Comparison of ENCODE assay signal across 9 cellular contexts in the genomic region with DNA sequence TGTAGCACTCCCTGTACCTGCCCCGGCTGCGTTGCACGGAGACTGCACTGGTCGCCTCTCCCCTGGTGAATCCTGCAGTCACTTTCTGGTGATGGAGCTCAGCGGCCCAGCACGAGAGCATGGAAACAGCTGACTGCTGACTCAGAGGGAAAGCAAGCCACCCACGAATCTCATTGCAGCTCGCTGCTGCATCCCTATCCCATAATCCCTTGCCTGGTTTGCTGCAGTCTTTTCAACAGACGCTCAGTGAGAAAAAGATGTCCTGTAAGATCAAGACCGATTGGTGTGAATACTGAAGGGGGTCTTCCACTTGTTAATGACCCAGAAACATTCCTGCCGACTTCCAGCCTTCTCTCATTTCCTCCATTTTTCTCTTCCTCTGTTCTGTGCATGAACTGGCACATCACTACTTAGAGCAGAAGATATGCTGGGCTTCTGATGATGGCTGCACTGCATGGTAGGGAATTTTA. TPM values are rescaled to one million over a fixed set of nuclear protein-coding genes. Genes with fewer than 3 reads are reported as not detected.
A peak's percentile ranks its signal among the peaks of the same experiment; 100 is the strongest.
DNase-seq lines count a peak whose midpoint lies in the region; ATAC-seq, FAIRE-seq and TF ChIP-seq lines count a peak whose summit lies in the region.
"Had no signal": no experiment of that assay in that cellular context is flagged by ENCODE, and none has a peak within 500 bp of the region (broad histone marks: within the 10 kb centered on the region; RNA-seq: fewer than 3 reads in every experiment).

No MANE protein-coding gene starts in this region.

- H3K4me3 ChIP-seq in astrocyte of the spinal cord (ENCODE audit: low read depth, low read length) (peak overlapping the region; percentile 38), kidney (ENCODE audit: low read length in 2 of 2) (no peak overlapping the region), stomach smooth muscle (ENCODE audit: low read length in 2 of 2) (peak overlapping the region; percentile 47 to 60)
- no peak overlapping the region for H3K4me3 ChIP-seq in effector memory CD4-positive, alpha-beta T cell (ENCODE audit: insufficient read depth, low read depth, low read length, poor library complexity, severe bottlenecking)

- intact Hi-C loops in kidney (cut with DNase I): no loop called here

- no peak for FAIRE-seq in kidney (lab: Jason Lieb, UNC)
- FAIRE-seq: colon had no signal

- in situ Hi-C loops in astrocyte of the spinal cord (cut with HindIII; ENCODE audit: low sequenced_read_pairs): no loop called here

- no peaks in the 10 kb centered on the region for H3K4me1 ChIP-seq in kidney (ENCODE audit: control insufficient read depth in 1 of 2, insufficient read depth in 1 of 2, low read depth in 1 of 2, low read length in 2 of 2)
- peaks cover 9% of the 10 kb centered on the region for H3K4me1 ChIP-seq in stomach smooth muscle (ENCODE audit: control insufficient read depth, insufficient read depth, low read length)
- peaks cover 7% of the 10 kb centered on the region for H3K4me1 ChIP-seq in effector memory CD4-positive, alpha-beta T cell (ENCODE audit: control insufficient read depth, insufficient read depth, low read length, poor library complexity, severe bottlenecking)

- TF ChIP-seq CTCF in astrocyte of the spinal cord (IDR thresholded peaks at IDR 0.05; ENCODE audit: low read depth, low read length) (no peak), kidney (IDR thresholded peaks at IDR 0.05; ENCODE audit: borderline replicate concordance, extremely low read depth, insufficient read depth) (no peak)

- ATAC-seq in GM21360 (IDR thresholded peaks at IDR 0.05; ENCODE audit: unreplicated experiment): peak; percentile 45

- H3K36me3 ChIP-seq in kidney (ENCODE audit: control insufficient read depth in 1 of 2, insufficient read depth in 2 of 2, low read length in 2 of 2) (no peaks in the 10 kb centered on the region), stomach smooth muscle (ENCODE audit: control insufficient read depth in 2 of 2, insufficient read depth in 2 of 2, low read length in 2 of 2) (no peaks in the 10 kb centered on the region)
- no peaks in the 10 kb centered on the region for H3K36me3 ChIP-seq in effector memory CD4-positive, alpha-beta T cell (ENCODE audit: control insufficient read depth, insufficient read depth, low read length)

- no peak overlapping the region for H3K27ac ChIP-seq in kidney (ENCODE audit: low read depth in 2 of 2, low read length in 2 of 2)
- H3K27ac ChIP-seq in stomach smooth muscle (ENCODE audit: low read length): peak overlapping the region; percentile 18
- H3K27ac ChIP-seq in effector memory CD4-positive, alpha-beta T cell (ENCODE audit: insufficient read depth, low read length, poor library complexity, severe bottlenecking): no peak overlapping the region

- DNase-seq in Ammon's horn (ENCODE audit: low spot score) (peak; percentile 89), NCI-H2227 (lab: John Stamatoyannopoulos, UW; ENCODE audit: unreplicated experiment) (peak; percentile 74), astrocyte of the spinal cord (ENCODE audit: low read depth, low spot score) (peak; percentile 73), kidney (peak; percentile 78), SIG-M5 (lab: John Stamatoyannopoulos, UW) (no peak)
- DNase-seq in effector memory CD4-positive, alpha-beta T cell: no peak

- H3K9me3 ChIP-seq in kidney (ENCODE audit: control insufficient read depth in 1 of 2, low read length in 2 of 2) (peaks cover 0 to 11% of the 10 kb centered on the region in 2 donors), stomach smooth muscle (ENCODE audit: control insufficient read depth in 2 of 2, low read length in 2 of 2) (peaks cover 0 to 3% of the 10 kb centered on the region in 2 donors)
- H3K9me3 ChIP-seq in effector memory CD4-positive, alpha-beta T cell (ENCODE audit: control insufficient read depth, low read length): no peaks in the 10 kb centered on the region

- no peaks in the 10 kb centered on the region for H3K27me3 ChIP-seq in stomach smooth muscle (ENCODE audit: control insufficient read depth in 1 of 2, insufficient read depth in 2 of 2, low read length in 2 of 2)
- no peaks in the 10 kb centered on the region for H3K27me3 ChIP-seq in effector memory CD4-positive, alpha-beta T cell (replicated peaks; ENCODE audit: control insufficient read depth, insufficient read depth, low read length, poor library complexity, severe bottlenecking)

- no peak overlapping the region for H3K9ac ChIP-seq in kidney (ENCODE audit: low read length in 2 of 2)
- H3K9ac ChIP-seq in stomach smooth muscle (ENCODE audit: low read length in 2 of 2): peak overlapping the region in 1 of 2 donors; percentile 30

RNA-seq across cellular contexts. Expression of a gene that starts 52.9 kb away (rescaled TPM):
- 122 TPM for total RNA-seq in kidney
- polyA plus RNA-seq in kidney (ENCODE audit: insufficient read depth, low read depth, low replicate concordance): 23.3 TPM

Comparison
In these comparisons a context has a peak if more than half of its experiments do, and no peak if none do; other contexts are left out.
1. DNase-seq: peak in Ammon's horn (single experiment), NCI-H2227 (single experiment), astrocyte of the spinal cord (single experiment) and kidney (single experiment); none in effector memory CD4-positive, alpha-beta T cell (0 of 3) and SIG-M5 (single experiment).
2. H3K4me3 ChIP-seq: peak in astrocyte of the spinal cord (single experiment) and stomach smooth muscle (2 of 2); none in kidney (0 of 2) and effector memory CD4-positive, alpha-beta T cell (single experiment).